Comparison of ENCODE assay signal across 8 cellular contexts in the genomic region with DNA sequence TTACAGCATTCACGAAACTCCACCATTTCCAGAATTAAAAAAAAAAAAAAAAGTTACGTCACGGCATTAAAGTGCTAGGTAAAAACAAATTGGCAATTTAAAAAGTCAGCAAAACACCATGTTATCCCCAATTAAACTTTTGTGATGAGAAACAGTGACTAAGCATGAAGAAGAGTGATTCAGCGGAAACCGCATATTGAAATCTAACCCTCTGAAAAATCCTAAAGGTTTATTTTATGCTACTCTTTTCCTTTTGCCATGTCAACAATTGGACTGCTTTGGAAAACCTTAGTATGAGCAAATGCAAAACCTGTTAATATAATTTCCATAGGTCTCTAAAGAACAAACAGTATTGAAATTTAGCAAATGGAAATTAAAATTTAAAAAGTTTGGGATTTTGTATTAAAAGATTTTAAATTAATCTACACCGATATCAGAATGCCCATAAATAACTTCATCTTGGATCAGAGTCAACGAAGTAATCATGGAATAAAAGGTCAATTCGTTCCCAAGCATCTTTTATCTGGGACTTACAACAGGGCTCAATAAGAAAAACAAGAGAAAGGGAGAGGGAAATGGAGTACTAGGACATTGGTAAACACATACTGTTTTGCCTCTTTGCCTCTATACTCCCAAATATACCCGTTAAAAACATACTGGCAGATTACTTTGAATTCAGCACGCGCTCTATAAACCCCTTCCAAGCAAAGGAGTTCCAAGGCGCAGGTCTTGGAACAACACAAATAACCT. TPM values are rescaled to one million over a fixed set of nuclear protein-coding genes. Genes with fewer than 3 reads are reported as not detected.
DNase-seq lines count a peak whose midpoint lies in the region; ATAC-seq and TF ChIP-seq lines count a peak whose summit lies in the region.

No MANE protein-coding gene starts in this region.

- TSS peak; percentile 37 for BruUV-seq in mammary epithelial cell (replicated peaks; lab: Mats Ljungman, UMichigan)

- TF ChIP-seq CTCF in AG09309 (IDR thresholded peaks at IDR 0.05; ENCODE audit: control insufficient read depth, insufficient read depth, low read depth, low read length, missing control alignments) (no peak), mammary epithelial cell (conservative IDR thresholded peaks at IDR 0.05 in 1 of 2, IDR thresholded peaks at IDR 0.05 in 1 of 2; ENCODE audit: extremely low read depth in 1 of 2, insufficient read depth in 1 of 2, low read depth in 1 of 2, low read length in 2 of 2) (no peak), right lobe of liver (IDR thresholded peaks at IDR 0.05) (no peak), tibial artery (IDR thresholded peaks at IDR 0.05) (no peak)

- H3K4me3 ChIP-seq in AG09309 (ENCODE audit: control insufficient read depth, low read depth, low read length) (peak overlapping the region; percentile 76), mammary epithelial cell (replicated peaks in 1 of 3; ENCODE audit: insufficient read depth in 1 of 3, low read depth in 2 of 3, low read length in 3 of 3) (peak overlapping the region; percentile 83 to 92 (median 89)), right lobe of liver (peak overlapping the region; percentile 61 to 76 (median 76)), tibial artery (peak overlapping the region; percentile 72 to 73)

- peak overlapping the region; percentile 98 for H3K4me2 ChIP-seq in mammary epithelial cell (ENCODE audit: insufficient read depth, low read depth, low read length)

- H2AFZ ChIP-seq in mammary epithelial cell (ENCODE audit: low read depth, low read length): peak overlapping the region; percentile 98

- H3K27ac ChIP-seq in mammary epithelial cell (ENCODE audit: insufficient read depth, low read depth, low read length) (peak overlapping the region; percentile 80), right lobe of liver (peak overlapping the region; percentile 91 to 95 (median 92)), tibial artery (peak overlapping the region; percentile 94 to 96)

- TF ChIP-seq POLR2A in right lobe of liver (IDR thresholded peaks at IDR 0.05): no peak

- CTCF ChIA-PET in mammary epithelial cell (lab: Charles Lee; ENCODE audit: low non-redundant PET): no interaction called here

- peak overlapping the region; percentile 84 for H3K9ac ChIP-seq in mammary epithelial cell (ENCODE audit: insufficient read depth, low read length)

- H3K79me2 ChIP-seq in mammary epithelial cell (ENCODE audit: insufficient read depth, low read length): peaks cover 62% of the 10 kb centered on the region

- no peaks in the 10 kb centered on the region for H3K27me3 ChIP-seq in mammary epithelial cell (ENCODE audit: insufficient read depth, low read length)
- no peaks in the 10 kb centered on the region for H3K27me3 ChIP-seq in right lobe of liver
- H3K27me3 ChIP-seq in tibial artery: no peaks in the 10 kb centered on the region

- H4K20me1 ChIP-seq in mammary epithelial cell (ENCODE audit: insufficient read depth, low read length): no peaks in the 10 kb centered on the region

- in situ Hi-C loops in mammary epithelial cell (cut with MboI; ENCODE audit: low sequenced_read_pairs in 2 of 2): loop anchor here in 1 of 2 donors (10.0 kb wide), 1 partner anchor 59 kb away; no protein-coding TSS in a partner anchor

- intact Hi-C loops in mammary epithelial cell (cut with micrococcal nuclease) (loop anchor here (1.0 kb wide), 1 partner anchor 78 kb away; the partner anchor contains the start of gene EPM2A), right lobe of liver (cut with DNase I) (no loop called here), tibial artery (cut with DNase I; ENCODE audit: low total_unique reads) (loop anchor here (2.0 kb wide), 1 partner anchor 79 kb away; the partner anchor contains the start of gene EPM2A)

- H3K4me1 ChIP-seq in mammary epithelial cell (ENCODE audit: insufficient read depth, low read length) (peaks cover 23% of the 10 kb centered on the region), right lobe of liver (peaks cover 0 to 19% (median 3%) of the 10 kb centered on the region in 4 donors), tibial artery (peaks cover 0 to 58% (median 27%) of the 10 kb centered on the region in 4 donors)

- dilution Hi-C loops in mammary epithelial cell (cut with HindIII; ENCODE audit: low sequenced_read_pairs): no loop called here

- 0% methylated on average over 12 of the region's 12 CpGs for WGBS in mammary epithelial cell (ENCODE audit: low coverage, missing lambda C conversion rate)
- WGBS in right lobe of liver (ENCODE audit: insufficient coverage, low coverage, low lambda C conversion rate, missing lambda C conversion rate): 21% methylated on average over 12 of the region's 12 CpGs

- DNase-seq in AG09309 (ENCODE audit: low read depth): peak; percentile 48
- DNase-seq in NCI-H774 (lab: John Stamatoyannopoulos, UW): peak; percentile 33
- peak; percentile 68 for DNase-seq in mammary epithelial cell
- no peak for DNase-seq in right lobe of liver
- DNase-seq in tibial artery: no peak

- ATAC-seq in GM18511 (IDR thresholded peaks at IDR 0.05; ENCODE audit: unreplicated experiment): peak; percentile 0
- no peak for ATAC-seq in right lobe of liver
- ATAC-seq in GM18861 (IDR thresholded peaks at IDR 0.05; ENCODE audit: unreplicated experiment): no peak
- ATAC-seq in HG03045 (IDR thresholded peaks at IDR 0.05; ENCODE audit: unreplicated experiment): no peak

- no peaks in the 10 kb centered on the region for H3K9me3 ChIP-seq in mammary epithelial cell (replicated peaks; ENCODE audit: insufficient read depth, low read length)
- no peaks in the 10 kb centered on the region for H3K9me3 ChIP-seq in right lobe of liver
- no peaks in the 10 kb centered on the region for H3K9me3 ChIP-seq in tibial artery

- H3K36me3 ChIP-seq in mammary epithelial cell (ENCODE audit: insufficient read depth, low read length) (no peaks in the 10 kb centered on the region), right lobe of liver (no peaks in the 10 kb centered on the region), tibial artery (no peaks in the 10 kb centered on the region)

RNA-seq across cellular contexts. Expression of gene FBXO30, which starts 1.1 kb away (rescaled TPM):
- total RNA-seq in mammary epithelial cell: 10 to 100 TPM; 10.9 to 14.2 TPM
- polyA plus RNA-seq in mammary epithelial cell: 3.5 TPM
- 5.0 TPM for polyA minus RNA-seq in mammary epithelial cell
- total RNA-seq in right lobe of liver: 1 to 10 TPM; 2.2 to 3.2 (median 3.0) TPM

Comparison
In these comparisons a context has a peak if more than half of its experiments do, and no peak if none do; other contexts are left out.
1. DNase-seq: peak in AG09309 (single experiment), NCI-H774 (single experiment) and mammary epithelial cell (single experiment); none in right lobe of liver (0 of 3) and tibial artery (0 of 2).
2. intact Hi-C loops: an anchor here in mammary epithelial cell (1.0 kb wide) and tibial artery (2.0 kb wide); none called in right lobe of liver.
3. Peak in every context shown above with its lines, with median percentiles within 50 percentile points of each other: H3K4me3 ChIP-seq and H3K27ac ChIP-seq.